8 cellular contexts compared by ENCODE assay signal in the genomic region with DNA sequence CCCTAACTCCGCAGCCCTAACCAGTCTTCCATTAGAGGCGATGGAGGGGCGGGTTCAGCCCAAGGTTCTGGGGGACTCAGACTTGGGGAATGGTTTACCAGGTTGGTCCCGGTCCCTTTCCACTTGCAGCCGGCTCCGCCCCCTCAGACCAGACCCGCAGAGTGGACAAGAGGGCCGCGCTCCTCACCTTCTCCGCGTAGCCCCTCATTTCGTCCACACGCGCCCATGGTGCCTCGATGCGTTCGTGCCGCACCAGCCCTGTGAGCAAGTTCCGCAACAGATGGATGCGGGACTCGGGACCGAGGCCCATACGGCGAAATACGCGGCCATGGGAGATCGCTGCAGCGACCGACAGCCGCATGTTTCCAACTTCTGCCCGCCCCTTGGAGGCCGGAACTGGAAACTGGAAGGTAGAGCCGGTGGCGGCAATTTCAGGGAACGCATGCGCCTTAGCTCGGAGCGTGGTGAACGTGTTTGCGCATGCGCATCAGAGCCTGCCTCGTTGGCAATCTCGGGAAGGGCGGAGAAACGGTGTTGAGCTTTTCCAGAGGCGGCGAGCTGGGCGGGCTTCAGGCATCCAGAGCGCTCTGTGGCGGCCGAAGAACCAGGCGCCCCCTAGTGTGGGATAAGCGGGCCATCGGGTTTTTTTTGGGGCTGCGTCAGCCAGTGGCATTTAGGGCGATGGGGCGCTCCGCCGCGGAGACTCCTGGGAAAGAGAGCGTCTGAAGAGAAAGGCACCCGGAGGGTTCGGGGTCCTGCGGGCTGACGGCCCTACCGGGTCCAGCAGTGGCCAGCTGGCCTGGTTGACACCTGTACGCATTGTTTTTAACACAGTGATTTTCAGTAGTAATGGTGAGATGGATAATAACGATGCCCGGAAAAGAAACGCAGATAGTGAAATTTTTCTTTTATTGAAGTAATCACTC. TPM values are rescaled to one million over a fixed set of nuclear protein-coding genes. Genes with fewer than 3 reads are reported as not detected.
DNase-seq lines count a peak whose midpoint lies in the region; ATAC-seq and TF ChIP-seq lines count a peak whose summit lies in the region.

MRPL17 (minus strand) TSS at position 405 of the 926 bp plus-strand sequence; CDS start at position 361, 44 bp downstream.

- H3K27me3 Mint-ChIP-seq in activated CD4-positive, alpha-beta T cell treated with anti-CD3 and anti-CD28 coated beads, Interleukin-2, amount 10 ng/mL, durations not matched to agents 24 days and 14 days = peaks cover 2% of the 10 kb centered on the region

- H3K27ac Mint-ChIP-seq in activated CD4-positive, alpha-beta T cell treated with anti-CD3 and anti-CD28 coated beads, Interleukin-2, amount 10 ng/mL, durations not matched to agents 24 days and 14 days = peak within 1 kb of the TSS; percentile 97

- H3K27me3 ChIP-seq in layer of hippocampus (ENCODE audit: control insufficient read depth, insufficient read depth, low read length) = no peaks in the 10 kb centered on the region

- no peaks in the 10 kb centered on the region for H3K9me3 Mint-ChIP-seq in activated CD4-positive, alpha-beta T cell treated with anti-CD3 and anti-CD28 coated beads, Interleukin-2, amount 10 ng/mL, durations not matched to agents 24 days and 14 days

- intact Hi-C loops in activated CD4-positive, alpha-beta T cell treated with anti-CD3 and anti-CD28 coated beads, Interleukin-2, amount 10 ng/mL, durations not matched to agents 24 days and 14 days (cut with micrococcal nuclease) = loop anchor here (1.0 to 5.0 kb wide), 12 partner anchors 10 to 1304 kb away; partner anchors contain the start of genes ARFIP2, CAVIN3, EIF3F and FHIP1B

- H3K4me3 Mint-ChIP-seq in activated CD4-positive, alpha-beta T cell treated with anti-CD3 and anti-CD28 coated beads, Interleukin-2, amount 10 ng/mL, durations not matched to agents 24 days and 14 days = peak within 1 kb of the TSS; percentile 86

- H3K36me3 Mint-ChIP-seq in activated CD4-positive, alpha-beta T cell treated with anti-CD3 and anti-CD28 coated beads, Interleukin-2, amount 10 ng/mL, durations not matched to agents 24 days and 14 days (ENCODE audit: low read depth) = peaks cover 38% of the 10 kb centered on the region

- peaks cover 26% of the 10 kb centered on the region for H3K4me1 Mint-ChIP-seq in activated CD4-positive, alpha-beta T cell treated with anti-CD3 and anti-CD28 coated beads, Interleukin-2, amount 10 ng/mL, durations not matched to agents 24 days and 14 days

- TF ChIP-seq CTCF in C4-2B (conservative IDR thresholded peaks at IDR 0.05) (peak; percentile 98), coronary artery (IDR thresholded peaks at IDR 0.05) (peak; percentile 80)

- H3K27ac ChIP-seq in C4-2B (peak within 1 kb of the TSS; percentile 90), coronary artery (peak within 1 kb of the TSS; percentile 94), layer of hippocampus (ENCODE audit: low read depth, low read length) (peak within 1 kb of the TSS; percentile 92)

- peak within 1 kb of the TSS; percentile 95 for H3K4me3 ChIP-seq in coronary artery

- peak; percentile 99 for DNase-seq in NCI-H526 treated with DMSO at 0.1 percent for 48 hours (lab: John Stamatoyannopoulos, UW)
- DNase-seq in activated CD4-positive, alpha-beta T cell treated with anti-CD3 and anti-CD28 coated beads, Interleukin-2, amount 10 ng/mL, durations not matched to agents 24 days and 14 days = peak; percentile 100
- DNase-seq in coronary artery (ENCODE audit: low spot score) = peak; percentile 99
- peak; percentile 95 to 98 for DNase-seq in stimulated activated CD4-positive, alpha-beta T cell treated with anti-CD3 and anti-CD28 coated beads, Interleukin-1b, Interleukin-23, amount 100 ng/mL, for 4 hours (ENCODE audit: low read depth in 2 of 2)

- ATAC-seq in GM19328 (IDR thresholded peaks at IDR 0.05; ENCODE audit: unreplicated experiment) = peak; percentile 91
- peak; percentile 88 for ATAC-seq in HG03520 (IDR thresholded peaks at IDR 0.05; ENCODE audit: unreplicated experiment)

RNA-seq across cellular contexts. Expression of gene MRPL17, which starts in this region (rescaled TPM):
- 135 and 146 TPM in 2 replicates for total RNA-seq in activated CD4-positive, alpha-beta T cell treated with anti-CD3 and anti-CD28 coated beads, Interleukin-2, amount 10 ng/mL, durations not matched to agents 24 days and 14 days

Comparison
In these comparisons a context has a peak if more than half of its experiments do, and no peak if none do; other contexts are left out.
1. Peak in every context shown above with its lines: DNase-seq, ATAC-seq, H3K4me3 ChIP-seq and H3K27ac ChIP-seq.